In the genomic region with DNA sequence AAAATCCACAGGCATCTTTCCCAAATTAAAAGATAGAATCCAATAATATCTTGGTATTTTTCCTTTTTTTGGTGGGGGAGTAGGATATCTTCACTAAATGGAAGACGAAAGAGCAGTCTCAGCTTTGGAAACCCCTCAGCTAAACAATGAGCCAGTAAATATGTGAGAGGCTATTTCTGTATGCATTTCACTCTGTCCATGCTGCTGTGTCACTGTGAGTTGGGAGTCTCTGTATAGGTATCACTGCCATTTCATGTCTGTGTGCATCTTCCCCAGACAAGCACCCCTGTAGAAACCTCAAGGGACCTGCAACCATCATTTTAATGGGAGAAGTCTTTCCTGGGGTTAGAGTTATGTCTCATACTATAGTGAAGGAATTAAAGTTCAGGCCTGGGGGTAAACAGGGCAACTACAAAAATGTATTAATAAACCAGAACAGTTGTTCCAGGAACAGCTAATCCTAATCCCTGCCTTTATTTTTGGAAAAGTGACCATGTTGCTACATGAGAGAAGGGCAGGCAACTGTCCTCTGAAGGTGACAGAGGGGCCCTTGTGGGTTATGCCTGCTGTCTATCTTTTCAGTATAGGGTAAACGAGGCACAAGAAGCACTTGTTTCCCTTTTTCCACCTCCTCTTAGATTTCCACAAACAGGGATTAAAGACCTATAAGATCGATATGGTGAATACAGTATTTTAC, we compare ENCODE assay signal across 17 cellular contexts. TPM values are rescaled to one million over a fixed set of nuclear protein-coding genes. Genes with fewer than 3 reads are reported as not detected.
"Had no signal": no experiment of that assay in that cellular context is flagged by ENCODE, and none has a peak within 500 bp of the region (broad histone marks: within the 10 kb centered on the region; RNA-seq: fewer than 3 reads in every experiment).

No MANE protein-coding gene starts in this region.

- H3K4me3 ChIP-seq: body of pancreas, coronary artery, thoracic aorta, upper lobe of right lung had no signal

- H3K4me1 ChIP-seq: upper lobe of right lung had no signal

- DNase-seq: activated CD4-positive, CD25-positive, alpha-beta regulatory T cell treated with anti-CD3 and anti-CD28 coated beads, Interleukin-2, amount 50 U/mL, for 72 hours; activated naive CD8-positive, alpha-beta T cell treated with anti-CD3 and anti-CD28 coated beads for 36 hours; amygdala; body of pancreas; effector CD8-positive, alpha-beta T cell; foreskin fibroblast; immature natural killer cell; naive thymus-derived CD8-positive, alpha-beta T cell; stimulated activated CD4-positive, alpha-beta T cell treated with anti-CD3 and anti-CD28 coated beads, Interleukin-1b, Interleukin-23, amount 100 ng/mL, for 48 hours; upper lobe of right lung had no signal

- H3K27me3 ChIP-seq: body of pancreas, upper lobe of right lung had no signal

- H3K4me3 Mint-ChIP-seq: activated naive CD8-positive, alpha-beta T cell treated with anti-CD3 and anti-CD28 coated beads for 36 hours; activated T-helper 1 cell treated with anti-CD3 and anti-CD28 coated beads, Interleukin-12 subunit alpha, Interleukin-12 subunit beta, Interleukin-2, Interleukin-4 antibody, amounts not matched to agents 30 ng/mL and 10 ng/mL and 1 ng/mL, durations not matched to agents 14 hours and 24 hours and 36 hours; central memory CD8-positive, alpha-beta T cell; immature natural killer cell; naive thymus-derived CD8-positive, alpha-beta T cell; stimulated activated effector memory CD8-positive, alpha-beta T cell treated with anti-CD3 and anti-CD28 coated beads, Interleukin-12 subunit alpha, Interleukin-12 subunit beta, amount 100 ng/mL, for 72 hours had no signal

- H3K27me3 Mint-ChIP-seq: activated naive CD8-positive, alpha-beta T cell treated with anti-CD3 and anti-CD28 coated beads for 36 hours; central memory CD8-positive, alpha-beta T cell; naive thymus-derived CD8-positive, alpha-beta T cell; progenitor cell of endocrine pancreas had no signal

- H3K9me3 Mint-ChIP-seq: activated naive CD8-positive, alpha-beta T cell treated with anti-CD3 and anti-CD28 coated beads for 36 hours; activated T-helper 1 cell treated with anti-CD3 and anti-CD28 coated beads, Interleukin-12 subunit alpha, Interleukin-12 subunit beta, Interleukin-2, Interleukin-4 antibody, amounts not matched to agents 30 ng/mL and 10 ng/mL and 1 ng/mL, durations not matched to agents 14 hours and 24 hours and 36 hours; central memory CD8-positive, alpha-beta T cell; immature natural killer cell; naive thymus-derived CD8-positive, alpha-beta T cell; stimulated activated effector memory CD8-positive, alpha-beta T cell treated with anti-CD3 and anti-CD28 coated beads, Interleukin-12 subunit alpha, Interleukin-12 subunit beta, amount 100 ng/mL, for 72 hours had no signal

- H3K9me3 ChIP-seq: body of pancreas, thoracic aorta, upper lobe of right lung had no signal

- H3K27ac Mint-ChIP-seq: activated naive CD8-positive, alpha-beta T cell treated with anti-CD3 and anti-CD28 coated beads for 36 hours; activated T-helper 1 cell treated with anti-CD3 and anti-CD28 coated beads, Interleukin-12 subunit alpha, Interleukin-12 subunit beta, Interleukin-2, Interleukin-4 antibody, amounts not matched to agents 30 ng/mL and 10 ng/mL and 1 ng/mL, durations not matched to agents 14 hours and 24 hours and 36 hours; immature natural killer cell; progenitor cell of endocrine pancreas; stimulated activated effector memory CD8-positive, alpha-beta T cell treated with anti-CD3 and anti-CD28 coated beads, Interleukin-12 subunit alpha, Interleukin-12 subunit beta, amount 100 ng/mL, for 72 hours had no signal

- ATAC-seq: body of pancreas; naive thymus-derived CD8-positive, alpha-beta T cell; sciatic nerve; stimulated activated effector memory CD8-positive, alpha-beta T cell treated with anti-CD3 and anti-CD28 coated beads, Interleukin-12 subunit alpha, Interleukin-12 subunit beta, amount 100 ng/mL, for 72 hours; upper lobe of right lung had no signal

- H3K4me1 Mint-ChIP-seq: central memory CD8-positive, alpha-beta T cell; stimulated activated effector memory CD8-positive, alpha-beta T cell treated with anti-CD3 and anti-CD28 coated beads, Interleukin-12 subunit alpha, Interleukin-12 subunit beta, amount 100 ng/mL, for 72 hours had no signal

- H3K27ac ChIP-seq: body of pancreas, coronary artery, thoracic aorta, upper lobe of right lung had no signal

RNA-seq across cellular contexts. Expression of a gene that starts 11.3 kb away (rescaled TPM):
- polyA plus RNA-seq: immature natural killer cell; naive thymus-derived CD8-positive, alpha-beta T cell had no signal

RNA-seq across cellular contexts. Expression of a gene that starts 45.7 kb away (rescaled TPM):
- total RNA-seq: upper lobe of right lung had no signal
- polyA plus RNA-seq: immature natural killer cell; naive thymus-derived CD8-positive, alpha-beta T cell had no signal
